In genomic region chr1:109391626-109392025, GRCh38 we compare ENCODE assay signal across 8 cellular contexts. TPM values are rescaled to one million over a fixed set of nuclear protein-coding genes. Genes with fewer than 3 reads are reported as not detected.
DNase-seq lines count a peak whose midpoint lies in the region; ATAC-seq and TF ChIP-seq lines count a peak whose summit lies in the region.

No MANE protein-coding gene starts in this region.

- peaks cover 19% of the 10 kb centered on the region for H3K4me1 Mint-ChIP-seq in Caco-2 (ENCODE audit: low read depth, unreplicated experiment)

- H3K27me3 ChIP-seq in Caco-2 (replicated peaks; ENCODE audit: control insufficient read depth, insufficient read depth, low read length): no peaks in the 10 kb centered on the region

- TF ChIP-seq CTCF in coronary artery (IDR thresholded peaks at IDR 0.05) (no peak), Caco-2 (IDR thresholded peaks at IDR 0.05; ENCODE audit: insufficient read depth in 1 of 2, low read depth in 1 of 2, low read length in 1 of 2, severe bottlenecking in 1 of 2, unreplicated experiment in 1 of 2) (no peak)

- POLR2A ChIA-PET in Caco-2 (lab: Charles Lee): no interaction called here

- BruUV-seq in Caco-2 (replicated peaks; lab: Mats Ljungman, UMichigan): no TSS peak

- intact Hi-C loops in Caco-2 (cut with micrococcal nuclease; ENCODE audit: unreplicated experiment): no loop called here

- no peak overlapping the region for H3K27ac Mint-ChIP-seq in Caco-2 (ENCODE audit: unreplicated experiment)

- H3K9me3 ChIP-seq in Caco-2: no peaks in the 10 kb centered on the region

- peaks cover 27% of the 10 kb centered on the region; the same call in 1 of the 2 replicates for H3K4me1 ChIP-seq in Caco-2

- no peaks in the 10 kb centered on the region for H3K27me3 Mint-ChIP-seq in Caco-2 (ENCODE audit: insufficient read depth, unreplicated experiment)

- CTCF ChIA-PET in Caco-2 (lab: Charles Lee): interaction anchor here (0.7 kb wide), 1 partner anchor 100 kb away, joined by 3 read pairs; no protein-coding TSS in a partner anchor

- H3K4me3 Mint-ChIP-seq in Caco-2 (ENCODE audit: unreplicated experiment): no peak overlapping the region

- ATAC-seq in GM19452 (IDR thresholded peaks at IDR 0.05; ENCODE audit: unreplicated experiment) (peak; percentile 72), HG03135 (IDR thresholded peaks at IDR 0.05; ENCODE audit: unreplicated experiment) (peak; percentile 53)

- H3K27ac ChIP-seq in coronary artery (peak overlapping the region; percentile 92 to 96), temporal lobe (ENCODE audit: low read depth, low read length) (peak overlapping the region; percentile 96)

- H3K4me3 ChIP-seq in coronary artery (peak overlapping the region; percentile 83), Caco-2 (ENCODE audit: low read depth, low read length) (no peak overlapping the region)

- no peaks in the 10 kb centered on the region for H3K36me3 ChIP-seq in Caco-2 (ENCODE audit: control insufficient read depth, insufficient read depth, low read length)

- DNase-seq in coronary artery (ENCODE audit: low spot score) (no peak), NCI-H1694 (lab: John Stamatoyannopoulos, UW) (no peak), islet precursor cell (no peak), Caco-2 (no peak)
- no peak for DNase-seq in stimulated activated CD4-positive, alpha-beta T cell treated with anti-CD3 and anti-CD28 coated beads, Interleukin-2, amount 100 ng/mL, for 24 hours

- no peaks in the 10 kb centered on the region for H3K9me3 Mint-ChIP-seq in Caco-2 (ENCODE audit: unreplicated experiment)

- H3K36me3 Mint-ChIP-seq in Caco-2 (ENCODE audit: insufficient read depth, unreplicated experiment): no peaks in the 10 kb centered on the region

RNA-seq across cellular contexts. Expression of gene SORT1, which starts 6.1 kb away (rescaled TPM):
- total RNA-seq in temporal lobe: 46.7 TPM
- total RNA-seq in Caco-2 (2022): 65.2 and 67.1 TPM in 2 replicates

RNA-seq across cellular contexts. Expression of gene PSMA5, which starts 34.6 kb away (rescaled TPM):
- total RNA-seq in temporal lobe: 21.1 TPM
- total RNA-seq in Caco-2 (2022): 82.7 and 97.8 TPM in 2 replicates
